ENCODE assay signal across 28 cellular contexts in the genomic region with DNA sequence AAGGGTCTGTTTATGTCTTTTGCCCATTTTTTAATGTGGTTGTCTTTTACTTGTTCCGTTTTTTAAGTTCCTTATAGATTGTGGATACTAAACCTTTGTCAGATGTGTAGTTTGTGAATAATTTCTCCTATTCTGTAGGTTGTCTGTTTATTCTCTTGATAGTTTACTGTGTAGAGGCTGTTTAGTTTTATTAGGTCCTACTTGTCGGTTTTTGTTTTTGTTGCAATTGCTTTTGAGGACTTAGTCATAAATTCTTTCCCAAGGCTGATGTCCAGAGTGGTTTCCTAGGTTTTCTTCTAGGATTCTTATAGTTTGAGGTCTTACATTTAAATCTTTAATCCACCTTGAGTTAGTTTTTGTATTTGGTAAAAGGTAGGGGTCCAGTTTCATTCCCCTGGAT. TPM values are rescaled to one million over a fixed set of nuclear protein-coding genes. Genes with fewer than 3 reads are reported as not detected.
"Had no signal": no experiment of that assay in that cellular context is flagged by ENCODE, and none has a peak within 500 bp of the region (broad histone marks: within the 10 kb centered on the region; RNA-seq: fewer than 3 reads in every experiment).

No MANE protein-coding gene starts in this region.

- H3K36me3 ChIP-seq: brain microvascular endothelial cell, gastrocnemius medialis had no signal

- H3K4me1 ChIP-seq: foreskin keratinocyte, gastrocnemius medialis, heart left ventricle had no signal

- DNase-seq: activated CD4-positive, alpha-beta memory T cell treated with anti-CD3 and anti-CD28 coated beads for 36 hours; activated CD4-positive, alpha-beta T cell treated with anti-CD3 and anti-CD28 coated beads for 36 hours; activated CD4-positive, alpha-beta T cell treated with anti-CD3 and anti-CD28 coated beads, Interleukin-2, amount 10 ng/mL, durations not matched to agents 24 days and 14 days; activated CD4-positive, CD25-positive, alpha-beta regulatory T cell; activated CD4-positive, CD25-positive, alpha-beta regulatory T cell treated with anti-CD3 and anti-CD28 coated beads, Interleukin-2, amount 50 U/mL, for 72 hours; activated CD8-positive, alpha-beta memory T cell treated with anti-CD3 and anti-CD28 coated beads, Interleukin-2, amount 10 ng/mL, durations not matched to agents 7 days and 5 days; activated CD8-positive, alpha-beta memory T cell treated with anti-CD3 and anti-CD28 coated beads, Interleukin-2, amount 50 U/mL, for 4 hours; activated CD8-positive, alpha-beta T cell treated with anti-CD3 and anti-CD28 coated beads, Interleukin-2, amount 10 ng/mL, durations not matched to agents 7 days and 5 days; activated effector memory CD4-positive, alpha-beta T cell treated with anti-CD3 and anti-CD28 coated beads, Interleukin-2, amount 50 U/mL, for 16 hours; activated naive CD4-positive, alpha-beta T cell; activated naive CD4-positive, alpha-beta T cell treated with anti-CD3 and anti-CD28 coated beads, Interleukin-2, amount 10 ng/mL, durations not matched to agents 7 days and 5 days; activated naive CD8-positive, alpha-beta T cell treated with anti-CD3 and anti-CD28 coated beads, Interleukin-2, amount 10 ng/mL, durations not matched to agents 7 days and 5 days; activated T-cell treated with anti-CD3 and anti-CD28 coated beads, Interleukin-2, amount 50 U/mL, for 1 hour; activated T-cell treated with anti-CD3 and anti-CD28 coated beads, Interleukin-2, amount 50 U/mL, for 48 hours; anterior cingulate cortex; brain microvascular endothelial cell; dorsolateral prefrontal cortex; effector memory CD4-positive, alpha-beta T cell; endodermal cell; foreskin keratinocyte; gastrocnemius medialis; glutamatergic neuron; heart left ventricle; T-helper 1 cell; T-helper 17 cell had no signal

- H3K27me3 ChIP-seq: brain microvascular endothelial cell, dorsolateral prefrontal cortex, foreskin keratinocyte, gastrocnemius medialis, heart left ventricle had no signal

- H3K9me3 ChIP-seq: gastrocnemius medialis had no signal

- H3K27ac ChIP-seq: brain microvascular endothelial cell, coronary artery, dorsolateral prefrontal cortex, foreskin keratinocyte, gastrocnemius medialis, heart left ventricle had no signal

- H3K4me3 ChIP-seq: coronary artery, dorsolateral prefrontal cortex, gastrocnemius medialis, heart left ventricle had no signal

RNA-seq across cellular contexts. Expression of a gene that starts 52.2 kb away (rescaled TPM):
- total RNA-seq: activated T-helper 1 cell treated with anti-CD3 and anti-CD28 coated beads, Interleukin-12 subunit alpha, Interleukin-12 subunit beta, Interleukin-2, Interleukin-4 antibody, amounts not matched to agents 30 ng/mL and 10 ng/mL and 1 ng/mL, durations not matched to agents 14 hours and 24 hours and 36 hours; esophagus mucosa; foreskin keratinocyte had no signal
